Comparison of ENCODE assay signal across 8 cellular contexts in genomic region chr11:66328307-66329144, GRCh38. TPM values are rescaled to one million over a fixed set of nuclear protein-coding genes. Genes with fewer than 3 reads are reported as not detected.
DNase-seq lines count a peak whose midpoint lies in the region; ATAC-seq and TF ChIP-seq lines count a peak whose summit lies in the region.

No MANE protein-coding gene starts in this region.

- no peak overlapping the region for H4K12ac ChIP-seq in trophoblast cell (ENCODE audit: low read depth, low read length)

- H3K9me3 Mint-ChIP-seq in activated naive CD4-positive, alpha-beta T cell treated with anti-CD3 and anti-CD28 coated beads for 36 hours: no peaks in the 10 kb centered on the region
- no peaks in the 10 kb centered on the region for H3K9me3 Mint-ChIP-seq in type B pancreatic cell

- H3K9ac ChIP-seq in trophoblast cell (ENCODE audit: low read length): no peak overlapping the region

- no peak overlapping the region for H2BK5ac ChIP-seq in trophoblast cell (ENCODE audit: low read depth, low read length, poor library complexity)

- peak overlapping the region; percentile 31 for H4K8ac ChIP-seq in trophoblast cell (ENCODE audit: low read depth, low read length)

- no peaks in the 10 kb centered on the region for H3K27me3 Mint-ChIP-seq in activated naive CD4-positive, alpha-beta T cell treated with anti-CD3 and anti-CD28 coated beads for 36 hours (ENCODE audit: low read depth)
- no peaks in the 10 kb centered on the region for H3K27me3 Mint-ChIP-seq in type B pancreatic cell

- H3K14ac ChIP-seq in trophoblast cell (ENCODE audit: low read length): no peak overlapping the region

- H3K27me3 ChIP-seq in A673 (replicated peaks; ENCODE audit: insufficient read depth, low read depth, low read length, poor library complexity): no peaks in the 10 kb centered on the region
- no peaks in the 10 kb centered on the region for H3K27me3 ChIP-seq in trophoblast cell (ENCODE audit: insufficient read depth, low read length)

- peaks cover 2% of the 10 kb centered on the region for H3K79me2 ChIP-seq in trophoblast cell (ENCODE audit: control insufficient read depth, insufficient read depth, low read length, poor library complexity)

- H3K4me3 ChIP-seq in A673 (ENCODE audit: low read depth, low read length, poor library complexity, severe bottlenecking) (no peak overlapping the region), trophoblast cell (ENCODE audit: low read depth, low read length) (no peak overlapping the region)

- peak overlapping the region; percentile 24 for H2AFZ ChIP-seq in trophoblast cell (ENCODE audit: insufficient read depth, low read length, poor library complexity)

- H3K4me3 Mint-ChIP-seq in activated naive CD4-positive, alpha-beta T cell treated with anti-CD3 and anti-CD28 coated beads for 36 hours: peak overlapping the region; percentile 34
- peak overlapping the region; percentile 65 for H3K4me3 Mint-ChIP-seq in type B pancreatic cell

- peak overlapping the region; percentile 92 for H4K91ac ChIP-seq in trophoblast cell (ENCODE audit: low read depth, low read length)

- no peak overlapping the region for H3K18ac ChIP-seq in trophoblast cell (ENCODE audit: low read length)

- H3K4me1 ChIP-seq in A673 (ENCODE audit: insufficient read depth, low read length, poor library complexity, severe bottlenecking) (peaks cover 24% of the 10 kb centered on the region), trophoblast cell (ENCODE audit: control insufficient read depth in 1 of 2, insufficient read depth in 2 of 2, low read length in 2 of 2) (peaks cover 40 to 42% of the 10 kb centered on the region in 2 experiments)

- peaks cover 38% of the 10 kb centered on the region for H3K4me1 Mint-ChIP-seq in activated naive CD4-positive, alpha-beta T cell treated with anti-CD3 and anti-CD28 coated beads for 36 hours (ENCODE audit: low read depth)
- H3K4me1 Mint-ChIP-seq in type B pancreatic cell (ENCODE audit: unreplicated experiment): peaks cover 25% of the 10 kb centered on the region

- ATAC-seq in GM18867 (IDR thresholded peaks at IDR 0.05; ENCODE audit: unreplicated experiment): peak; percentile 62

- H3K36me3 ChIP-seq in A673 (ENCODE audit: insufficient read depth, low read length, poor library complexity, severe bottlenecking) (no peaks in the 10 kb centered on the region), trophoblast cell (ENCODE audit: control insufficient read depth in 1 of 2, insufficient read depth in 2 of 2, low read length in 2 of 2) (peaks cover 0 to 11% of the 10 kb centered on the region in 2 experiments)

- CTCF ChIA-PET in A673 (lab: Charles Lee): interaction anchor here (0.5 to 1.1 kb wide), 5 partner anchors 12 to 57 kb away, joined by 3 to 17 read pairs (median 5); partner anchors contain the start of gene CD248
- CTCF ChIA-PET in activated naive CD4-positive, alpha-beta T cell treated with anti-CD3 and anti-CD28 coated beads for 36 hours (lab: Charles Lee): interaction anchor here (0.6 to 4.0 kb wide), 4 partner anchors 11 to 40 kb away, joined by 3 to 39 read pairs (median 4); partner anchors contain the start of genes CD248 and YIF1A

- no peaks in the 10 kb centered on the region for H3K36me3 Mint-ChIP-seq in activated naive CD4-positive, alpha-beta T cell treated with anti-CD3 and anti-CD28 coated beads for 36 hours (ENCODE audit: low read depth)
- no peaks in the 10 kb centered on the region for H3K36me3 Mint-ChIP-seq in type B pancreatic cell

- DNase-seq in A673 (ENCODE audit: low spot score): peak; percentile 95
- peak; percentile 71 for DNase-seq in M059J (ENCODE audit: low read depth)
- peak; percentile 85 for DNase-seq in SK-N-DZ (ENCODE audit: low spot score)
- peak; percentile 90 for DNase-seq in activated naive CD4-positive, alpha-beta T cell treated with anti-CD3 and anti-CD28 coated beads for 36 hours
- peak; percentile 54 to 93 (median 81) for DNase-seq in head of caudate nucleus
- DNase-seq in trophoblast cell: peak; percentile 40 to 76
- peak; percentile 85 for DNase-seq in type B pancreatic cell (ENCODE audit: extremely low spot score, unreplicated experiment)

- no peaks in the 10 kb centered on the region for H3K9me3 ChIP-seq in A673 (ENCODE audit: low read depth, low read length, poor library complexity, severe bottlenecking)
- peaks cover 4% of the 10 kb centered on the region for H3K9me3 ChIP-seq in trophoblast cell (ENCODE audit: insufficient read depth, low read depth, low read length)

- TF ChIP-seq CTCF in A673 (conservative IDR thresholded peaks at IDR 0.05; ENCODE audit: low read depth, low read length) (peak; percentile 100), type B pancreatic cell (conservative IDR thresholded peaks at IDR 0.05) (peak; percentile 96)

- H2AK5ac ChIP-seq in trophoblast cell (ENCODE audit: low read length): no peak overlapping the region

- BruUV-seq in A673 (replicated peaks; lab: Mats Ljungman, UMichigan): no TSS peak

- H2BK120ac ChIP-seq in trophoblast cell (ENCODE audit: insufficient read depth, low read length, poor library complexity): no peak overlapping the region

- intact Hi-C loops in A673 (cut with micrococcal nuclease; ENCODE audit: unreplicated experiment) (loop anchor here (1.0 to 5.0 kb wide), 2 partner anchors 16 to 106 kb away; no protein-coding TSS in a partner anchor), head of caudate nucleus (cut with DNase I) (no loop called here)
- intact Hi-C loops in activated naive CD4-positive, alpha-beta T cell treated with anti-CD3 and anti-CD28 coated beads for 36 hours (cut with micrococcal nuclease): loop anchor here (1.0 to 2.0 kb wide), 5 partner anchors 16 to 106 kb away; partner anchors contain the start of genes BRMS1 and YIF1A

- POLR2A ChIA-PET in A673 (lab: Charles Lee; ENCODE audit: low non-redundant PET): interaction anchor here (0.6 kb wide), 1 partner anchor 199 kb away, joined by 9 read pairs; no protein-coding TSS in a partner anchor

- H3K27ac Mint-ChIP-seq in activated naive CD4-positive, alpha-beta T cell treated with anti-CD3 and anti-CD28 coated beads for 36 hours: peak overlapping the region; percentile 74
- peak overlapping the region; percentile 55 for H3K27ac Mint-ChIP-seq in type B pancreatic cell

- H2BK12ac ChIP-seq in trophoblast cell (ENCODE audit: low read length): no peak overlapping the region

- H3K23ac ChIP-seq in trophoblast cell (ENCODE audit: low read length): no peak overlapping the region

- peak overlapping the region; percentile 32 for H3K4me2 ChIP-seq in trophoblast cell (ENCODE audit: low read length)

- no peak overlapping the region for H3K4ac ChIP-seq in trophoblast cell (ENCODE audit: low read depth, low read length)

- peaks cover 23% of the 10 kb centered on the region for H3K79me1 ChIP-seq in trophoblast cell (ENCODE audit: low read length)

- no CpG with 5 or more reads among the region's 19 CpGs for WGBS in trophoblast cell (ENCODE audit: extremely low coverage, insufficient coverage, insufficient read length)

- H3K27ac ChIP-seq in A673 (ENCODE audit: low read depth, low read length, poor library complexity, severe bottlenecking) (peak overlapping the region; percentile 59), trophoblast cell (ENCODE audit: low read depth, low read length) (no peak overlapping the region)

RNA-seq across cellular contexts. Expression of gene RIN1, which starts 7.7 kb away (rescaled TPM):
- total RNA-seq in A673 (2021) (4.9 and 6.4 TPM in 2 replicates), type B pancreatic cell (ENCODE audit: low replicate concordance) (2.8 and 9.5 TPM in 2 replicates)
- 13.5 and 19.6 TPM in 2 replicates for total RNA-seq in M059J (2014; rRNA removed; shearing (Covaris generic))
- 3.2 and 3.8 TPM in 2 replicates for polyA plus RNA-seq in SK-N-DZ (2014; cell fraction: cytosol; rRNA removed)
- 5.6 and 15.1 TPM in 2 replicates for polyA plus RNA-seq in SK-N-DZ (2014; cell fraction: nucleus; rRNA removed)
- 1 to 10 TPM; 2.0 to 2.6 TPM for total RNA-seq in activated naive CD4-positive, alpha-beta T cell treated with anti-CD3 and anti-CD28 coated beads for 36 hours
- 3.6 and 3.7 TPM in 2 replicates for polyA plus RNA-seq in trophoblast cell (2013)

RNA-seq across cellular contexts. Expression of gene CD248, which starts 11.7 kb away (rescaled TPM):
- 97.8 and 111 TPM in 2 replicates for total RNA-seq in A673 (2021)
- total RNA-seq in M059J (2014; rRNA removed; shearing (Covaris generic)): not detected in 2 replicates
- polyA plus RNA-seq in SK-N-DZ (2014; cell fraction: cytosol; rRNA removed): 10.9 and 12.6 TPM in 2 replicates
- 4.7 and 5.3 TPM in 2 replicates for polyA plus RNA-seq in SK-N-DZ (2014; cell fraction: nucleus; rRNA removed)
- under 1 TPM; 0.15 to 0.26 TPM for total RNA-seq in activated naive CD4-positive, alpha-beta T cell treated with anti-CD3 and anti-CD28 coated beads for 36 hours
- 22.3 and 23.5 TPM in 2 replicates for polyA plus RNA-seq in trophoblast cell (2013)
- 0.76 and 31.9 TPM in 2 replicates for total RNA-seq in type B pancreatic cell (ENCODE audit: low replicate concordance)

RNA-seq across cellular contexts. Expression of gene BRMS1, which starts 16.4 kb away (rescaled TPM):
- total RNA-seq in A673 (2021) (76.8 and 93.5 TPM in 2 replicates), type B pancreatic cell (ENCODE audit: low replicate concordance) (35.1 and 42.4 TPM in 2 replicates)
- 80.9 and 93.6 TPM in 2 replicates for total RNA-seq in M059J (2014; rRNA removed; shearing (Covaris generic))
- polyA plus RNA-seq in SK-N-DZ (2014; cell fraction: cytosol; rRNA removed): 90.6 and 91.7 TPM in 2 replicates
- polyA plus RNA-seq in SK-N-DZ (2014; cell fraction: nucleus; rRNA removed): 69.4 and 98.9 TPM in 2 replicates
- 10 to 100 TPM; 24.0 to 25.3 TPM for total RNA-seq in activated naive CD4-positive, alpha-beta T cell treated with anti-CD3 and anti-CD28 coated beads for 36 hours
- polyA plus RNA-seq in trophoblast cell (2013): 39.3 and 39.5 TPM in 2 replicates

RNA-seq across cellular contexts. Expression of gene B4GAT1, which starts 18.9 kb away (rescaled TPM):
- total RNA-seq in A673 (2021) (47.1 and 53.6 TPM in 2 replicates), type B pancreatic cell (ENCODE audit: low replicate concordance) (16.0 and 31.9 TPM in 2 replicates)
- 33.0 and 40.3 TPM in 2 replicates for total RNA-seq in M059J (2014; rRNA removed; shearing (Covaris generic))
- polyA plus RNA-seq in SK-N-DZ (2014; cell fraction: cytosol; rRNA removed): 67.1 and 84.2 TPM in 2 replicates
- polyA plus RNA-seq in SK-N-DZ (2014; cell fraction: nucleus; rRNA removed): 30.3 and 33.2 TPM in 2 replicates
- total RNA-seq in activated naive CD4-positive, alpha-beta T cell treated with anti-CD3 and anti-CD28 coated beads for 36 hours: 1 to 10 TPM; 5.4 to 5.8 TPM
- polyA plus RNA-seq in trophoblast cell (2013): 15.7 and 15.9 TPM in 2 replicates

RNA-seq across cellular contexts. Expression of gene TMEM151A, which starts 36.8 kb away (rescaled TPM):
- 1.5 and 1.7 TPM in 2 replicates for total RNA-seq in A673 (2021)
- not detected in 2 replicates for total RNA-seq in M059J (2014; rRNA removed; shearing (Covaris generic))
- 3.3 and 4.1 TPM in 2 replicates for polyA plus RNA-seq in SK-N-DZ (2014; cell fraction: cytosol; rRNA removed)
- polyA plus RNA-seq in SK-N-DZ (2014; cell fraction: nucleus; rRNA removed): 1.2 and 2.7 TPM in 2 replicates
- total RNA-seq in activated naive CD4-positive, alpha-beta T cell treated with anti-CD3 and anti-CD28 coated beads for 36 hours: not detected
- polyA plus RNA-seq in trophoblast cell (2013): 0.10 and 0.12 TPM in 2 replicates
- 2.1 and 2.6 TPM in 2 replicates for total RNA-seq in type B pancreatic cell (ENCODE audit: low replicate concordance)
